ENCODE assay signal across 19 cellular contexts in the genomic region with DNA sequence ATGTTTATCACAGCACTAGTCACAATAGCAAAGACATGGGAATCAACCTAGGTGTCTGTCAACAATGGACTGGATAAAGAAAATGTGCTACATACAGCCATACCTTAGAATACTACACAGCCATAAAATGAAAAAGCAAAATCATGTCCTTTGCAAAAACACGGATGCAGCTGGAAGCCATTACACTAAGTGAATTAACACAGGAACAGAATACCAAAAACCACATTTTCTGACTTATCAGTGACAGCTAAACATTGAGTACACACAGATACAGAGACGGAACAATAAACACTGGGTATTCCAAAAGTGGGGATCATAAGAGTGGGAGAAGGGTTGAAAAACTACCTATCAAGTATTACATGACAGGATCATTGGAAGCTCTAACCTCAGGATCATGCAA.
"Had no signal": no experiment of that assay in that cellular context is flagged by ENCODE, and none has a peak within 500 bp of the region (broad histone marks: within the 10 kb centered on the region; RNA-seq: fewer than 3 reads in every experiment).

No MANE protein-coding gene starts in this region.

- H3K27ac ChIP-seq: colonic mucosa, epithelial cell of prostate, neural progenitor cell had no signal

- H3K4me3 Mint-ChIP-seq: activated naive CD8-positive, alpha-beta T cell treated with anti-CD3 and anti-CD28 coated beads for 36 hours; mesothelial cell of epicardium; naive thymus-derived CD8-positive, alpha-beta T cell; neural progenitor cell; T-helper 17 cell had no signal

- FAIRE-seq: bronchial epithelial cell had no signal

- H3K4me1 Mint-ChIP-seq: activated naive CD8-positive, alpha-beta T cell treated with anti-CD3 and anti-CD28 coated beads for 36 hours; naive thymus-derived CD8-positive, alpha-beta T cell; neural progenitor cell had no signal

- DNase-seq: activated CD4-positive, alpha-beta T cell treated with anti-CD3 and anti-CD28 coated beads for 4 hours; activated CD4-positive, alpha-beta T cell treated with anti-CD3 and anti-CD28 coated beads, Interleukin-2, amount 50 U/mL, for 48 hours; activated CD4-positive, CD25-positive, alpha-beta regulatory T cell; activated naive CD4-positive, alpha-beta T cell treated with Interleukin-2 at 50 U/mL for 16 hours; activated naive CD8-positive, alpha-beta T cell treated with anti-CD3 and anti-CD28 coated beads for 36 hours; activated T-cell treated with anti-CD3 and anti-CD28 coated beads, Interleukin-2, amount 50 U/mL, for 48 hours; colonic mucosa; heart right ventricle; mammary epithelial cell; naive thymus-derived CD8-positive, alpha-beta T cell; posterior cingulate gyrus; retina; stimulated activated CD4-positive, alpha-beta T cell treated with anti-CD3 and anti-CD28 coated beads, Interleukin-4, amount 100 ng/mL, for 4 hours; stimulated activated naive CD8-positive, alpha-beta T cell treated with anti-CD3 and anti-CD28 coated beads, Interleukin-15, Interleukin-2, amounts not matched to agents 100 U/mL and 50 U/mL, for 24 hours; T-helper 17 cell had no signal

- H2AFZ ChIP-seq: neural progenitor cell had no signal

- H3K27ac Mint-ChIP-seq: activated naive CD8-positive, alpha-beta T cell treated with anti-CD3 and anti-CD28 coated beads for 36 hours; mesothelial cell of epicardium; naive thymus-derived CD8-positive, alpha-beta T cell; neural progenitor cell; T-helper 17 cell had no signal

- ATAC-seq: heart right ventricle; naive thymus-derived CD8-positive, alpha-beta T cell; stimulated activated naive CD8-positive, alpha-beta T cell treated with anti-CD3 and anti-CD28 coated beads, Interleukin-15, Interleukin-2, amounts not matched to agents 100 U/mL and 50 U/mL, for 24 hours; T-helper 17 cell had no signal

- H3K4me3 ChIP-seq: colonic mucosa, heart right ventricle, neural progenitor cell had no signal

- H3K36me3 ChIP-seq: colonic mucosa, heart right ventricle, neural progenitor cell had no signal

- H3K9ac ChIP-seq: neural progenitor cell had no signal

- H3K36me3 Mint-ChIP-seq: activated naive CD8-positive, alpha-beta T cell treated with anti-CD3 and anti-CD28 coated beads for 36 hours; naive thymus-derived CD8-positive, alpha-beta T cell had no signal

- H3K9me3 ChIP-seq: colonic mucosa, heart right ventricle had no signal

- H3K27me3 Mint-ChIP-seq: T-helper 17 cell had no signal

- H3K9me3 Mint-ChIP-seq: activated naive CD8-positive, alpha-beta T cell treated with anti-CD3 and anti-CD28 coated beads for 36 hours; mesothelial cell of epicardium; naive thymus-derived CD8-positive, alpha-beta T cell; neural progenitor cell had no signal

- H3K27me3 ChIP-seq: colonic mucosa, heart right ventricle, neural progenitor cell had no signal

- H3K4me2 ChIP-seq: neural progenitor cell had no signal
